In genomic region chr18:47754311-47755101, GRCh38 we compare ENCODE assay signal across 8 cellular contexts.
A peak's percentile ranks its signal among the peaks of the same experiment; 100 is the strongest.
DNase-seq lines count a peak whose midpoint lies in the region; ATAC-seq and TF ChIP-seq lines count a peak whose summit lies in the region.

No MANE protein-coding gene starts in this region.

- no peak overlapping the region for H3K4me3 Mint-ChIP-seq in Calu3 (ENCODE audit: low read depth, unreplicated experiment)
- H3K4me3 Mint-ChIP-seq in activated naive CD8-positive, alpha-beta T cell treated with anti-CD3 and anti-CD28 coated beads, Interleukin-2, amount 50 U/mL, for 24 hours: no peak overlapping the region
- H3K4me3 Mint-ChIP-seq in stimulated activated effector memory CD8-positive, alpha-beta T cell treated with anti-CD3 and anti-CD28 coated beads, Interleukin-12 subunit alpha, Interleukin-12 subunit beta, amount 100 ng/mL, for 72 hours: no peak overlapping the region

- peaks cover 3% of the 10 kb centered on the region for H3K36me3 Mint-ChIP-seq in Calu3 (ENCODE audit: insufficient read depth, unreplicated experiment)
- H3K36me3 Mint-ChIP-seq in activated naive CD8-positive, alpha-beta T cell treated with anti-CD3 and anti-CD28 coated beads, Interleukin-2, amount 50 U/mL, for 24 hours (ENCODE audit: low read depth): no peaks in the 10 kb centered on the region
- H3K36me3 Mint-ChIP-seq in stimulated activated effector memory CD8-positive, alpha-beta T cell treated with anti-CD3 and anti-CD28 coated beads, Interleukin-12 subunit alpha, Interleukin-12 subunit beta, amount 100 ng/mL, for 72 hours: peaks cover 5% of the 10 kb centered on the region

- H3K4me1 Mint-ChIP-seq in Calu3 (ENCODE audit: low read depth, unreplicated experiment): no peaks in the 10 kb centered on the region
- H3K4me1 Mint-ChIP-seq in activated naive CD8-positive, alpha-beta T cell treated with anti-CD3 and anti-CD28 coated beads, Interleukin-2, amount 50 U/mL, for 24 hours: peaks cover 2% of the 10 kb centered on the region
- H3K4me1 Mint-ChIP-seq in stimulated activated effector memory CD8-positive, alpha-beta T cell treated with anti-CD3 and anti-CD28 coated beads, Interleukin-12 subunit alpha, Interleukin-12 subunit beta, amount 100 ng/mL, for 72 hours: peaks cover 12% of the 10 kb centered on the region

- no peak for ATAC-seq in activated naive CD8-positive, alpha-beta T cell treated with anti-CD3 and anti-CD28 coated beads, Interleukin-2, amount 50 U/mL, for 24 hours
- peak; percentile 54 for ATAC-seq in stimulated activated effector memory CD8-positive, alpha-beta T cell treated with anti-CD3 and anti-CD28 coated beads, Interleukin-12 subunit alpha, Interleukin-12 subunit beta, amount 100 ng/mL, for 72 hours
- no peak for ATAC-seq in GM18867 (IDR thresholded peaks at IDR 0.05; ENCODE audit: unreplicated experiment)

- CTCF ChIA-PET in Calu3 (lab: Charles Lee): interaction anchor here (1.0 kb wide), 1 partner anchor 539 kb away, joined by 4 read pairs; no protein-coding TSS in a partner anchor

- H3K9ac ChIP-seq in HUES6 (ENCODE audit: low read length): no peak overlapping the region

- H3K9me3 Mint-ChIP-seq in Calu3 (ENCODE audit: low read depth, unreplicated experiment): peaks cover 3% of the 10 kb centered on the region
- H3K9me3 Mint-ChIP-seq in activated naive CD8-positive, alpha-beta T cell treated with anti-CD3 and anti-CD28 coated beads, Interleukin-2, amount 50 U/mL, for 24 hours: peaks cover 8% of the 10 kb centered on the region
- H3K9me3 Mint-ChIP-seq in stimulated activated effector memory CD8-positive, alpha-beta T cell treated with anti-CD3 and anti-CD28 coated beads, Interleukin-12 subunit alpha, Interleukin-12 subunit beta, amount 100 ng/mL, for 72 hours: peaks cover 5% of the 10 kb centered on the region

- peak; percentile 76 for DNase-seq in Calu3
- peak; percentile 61 to 69 for DNase-seq in SHP77 (lab: John Stamatoyannopoulos, UW)
- peak; percentile 67 for DNase-seq in activated naive CD8-positive, alpha-beta T cell treated with anti-CD3 and anti-CD28 coated beads, Interleukin-2, amount 50 U/mL, for 24 hours
- DNase-seq in inferior parietal cortex (ENCODE audit: extremely low spot score): peak; percentile 13
- peak; percentile 54 to 81 for DNase-seq in stimulated activated effector memory CD8-positive, alpha-beta T cell treated with anti-CD3 and anti-CD28 coated beads, Interleukin-12 subunit alpha, Interleukin-12 subunit beta, amount 100 ng/mL, for 72 hours (ENCODE audit: low spot score in 2 of 2)
- DNase-seq in GDM1 (lab: John Stamatoyannopoulos, UW): no peak

- H3K36me3 ChIP-seq in HUES6 (ENCODE audit: control insufficient read depth, insufficient read depth, low read length): no peaks in the 10 kb centered on the region

- no TSS peak for BruUV-seq in Calu3 (replicated peaks; lab: Mats Ljungman, UMichigan)

- H3K9me3 ChIP-seq in HUES6 (ENCODE audit: control insufficient read depth, insufficient read depth, low read depth, low read length): no peaks in the 10 kb centered on the region

- H3K27ac ChIP-seq in HUES6 (ENCODE audit: low read depth, low read length): no peak overlapping the region

- H3K4me3 ChIP-seq in HUES6 (ENCODE audit: low read depth, low read length): peak overlapping the region; percentile 39

- H3K27me3 ChIP-seq in HUES6 (ENCODE audit: control insufficient read depth, insufficient read depth, low read length): peaks cover 3% of the 10 kb centered on the region; the same call in 1 of the 2 replicates

- H3K27me3 Mint-ChIP-seq in Calu3 (ENCODE audit: unreplicated experiment): peaks cover 68% of the 10 kb centered on the region
- peaks cover 18% of the 10 kb centered on the region for H3K27me3 Mint-ChIP-seq in activated naive CD8-positive, alpha-beta T cell treated with anti-CD3 and anti-CD28 coated beads, Interleukin-2, amount 50 U/mL, for 24 hours

- H3K4me1 ChIP-seq in HUES6 (ENCODE audit: control insufficient read depth, insufficient read depth, low read length): 0 out of 2 replicates have a peak, but pooled peaks cover 2% of the 10 kb centered on the region

- H3K27ac Mint-ChIP-seq in Calu3 (ENCODE audit: unreplicated experiment): no peak overlapping the region
- no peak overlapping the region for H3K27ac Mint-ChIP-seq in activated naive CD8-positive, alpha-beta T cell treated with anti-CD3 and anti-CD28 coated beads, Interleukin-2, amount 50 U/mL, for 24 hours
- no peak overlapping the region for H3K27ac Mint-ChIP-seq in stimulated activated effector memory CD8-positive, alpha-beta T cell treated with anti-CD3 and anti-CD28 coated beads, Interleukin-12 subunit alpha, Interleukin-12 subunit beta, amount 100 ng/mL, for 72 hours

- intact Hi-C loops in Calu3 (cut with micrococcal nuclease; ENCODE audit: unreplicated experiment): loop anchor here (5.0 kb wide), 1 partner anchor 472 kb away; no protein-coding TSS in a partner anchor

- peak; percentile 79 for TF ChIP-seq CTCF in Calu3 (IDR thresholded peaks at IDR 0.05; ENCODE audit: unreplicated experiment)
